In the genomic region with DNA sequence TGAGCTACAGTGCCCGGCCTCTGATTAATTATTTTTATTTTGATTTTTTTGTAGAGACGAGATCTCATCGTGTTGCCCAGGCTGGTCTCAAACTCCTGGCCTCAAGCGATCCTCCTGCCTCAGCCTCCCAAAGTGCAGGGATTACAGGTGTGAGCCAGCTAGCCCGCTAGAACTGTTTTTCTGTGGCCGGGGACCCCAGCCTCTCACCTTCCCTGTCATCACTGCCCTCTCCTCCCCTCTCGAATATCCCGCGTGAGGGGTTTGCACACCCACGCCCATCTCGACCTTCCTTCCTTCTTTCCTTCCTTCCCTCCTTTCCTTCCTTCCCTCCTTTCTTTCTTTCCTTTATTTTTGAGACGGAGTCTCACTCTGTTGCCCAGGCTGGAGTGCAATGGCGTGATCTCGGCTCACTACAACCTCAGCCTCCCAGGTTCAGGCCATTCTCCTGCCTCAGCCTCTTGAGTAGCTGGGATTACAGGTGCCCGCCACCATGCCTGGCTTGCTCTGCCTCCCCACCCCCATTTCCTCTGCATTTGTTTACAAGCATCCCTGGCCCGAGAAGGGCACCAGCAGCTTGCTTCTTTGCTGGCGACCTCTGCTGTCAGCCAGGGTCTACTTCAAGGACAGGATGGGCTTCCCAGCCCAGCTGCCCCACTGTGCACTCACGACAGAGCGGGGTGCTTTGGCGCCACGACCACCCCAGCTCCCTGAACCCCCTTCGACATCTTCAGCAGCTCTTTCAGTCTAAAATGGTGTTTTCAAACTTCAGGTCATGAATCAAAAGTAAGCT, we compare ENCODE assay signal across 9 cellular contexts. TPM values are rescaled to one million over a fixed set of nuclear protein-coding genes. Genes with fewer than 3 reads are reported as not detected.
DNase-seq lines count a peak whose midpoint lies in the region; ATAC-seq, FAIRE-seq and TF ChIP-seq lines count a peak whose summit lies in the region.
"Had no signal": no experiment of that assay in that cellular context is flagged by ENCODE, and none has a peak within 500 bp of the region (broad histone marks: within the 10 kb centered on the region; RNA-seq: fewer than 3 reads in every experiment).

No MANE protein-coding gene starts in this region.

- H2BK20ac ChIP-seq in H9 (ENCODE audit: low read depth, low read length, poor library complexity, severe bottlenecking) = no peak overlapping the region

- no peak overlapping the region for H4K5ac ChIP-seq in H9 (ENCODE audit: insufficient read length, low read depth, low read length)

- H3K36me3 ChIP-seq in SK-N-SH (replicated peaks in 1 of 2; ENCODE audit: control insufficient read depth in 1 of 2, insufficient read depth in 2 of 2, low read length in 1 of 2) (no peaks in the 10 kb centered on the region), kidney epithelial cell (ENCODE audit: control insufficient read depth, insufficient read depth, low read length) (no peaks in the 10 kb centered on the region), esophagus muscularis mucosa (no peaks in the 10 kb centered on the region)

- no peak overlapping the region for H3T11ph ChIP-seq in H9 (ENCODE audit: low read length)

- POLR2A ChIA-PET in SK-N-SH (lab: Yijun Ruan, JAX) = no interaction called here

- H3K4me1 Mint-ChIP-seq in H9 = peaks cover 9 to 18% of the 10 kb centered on the region in 2 experiments

- no peaks in the 10 kb centered on the region for H3K36me3 Mint-ChIP-seq in H9 (ENCODE audit: insufficient read depth in 1 of 3, low read depth in 3 of 3)

- no peaks in the 10 kb centered on the region for H4K20me1 ChIP-seq in H9 (ENCODE audit: control insufficient read depth, insufficient read depth, insufficient read length)
- no peaks in the 10 kb centered on the region for H4K20me1 ChIP-seq in SK-N-SH (ENCODE audit: insufficient read depth)

- H2BK5ac ChIP-seq in H9 (ENCODE audit: insufficient read length, low read length) = no peak overlapping the region

- peaks cover 2% of the 10 kb centered on the region for H3K27me3 Mint-ChIP-seq in H9 (ENCODE audit: low read depth)

- no CpG with 5 or more reads among the region's 22 CpGs for WGBS in H9 (ENCODE audit: extremely low coverage, insufficient read length, low lambda C conversion rate)
- WGBS in SK-N-SH (ENCODE audit: low lambda C conversion rate) = 77% methylated on average over 22 of the region's 22 CpGs
- 84% methylated on average over 18 of the region's 22 CpGs for WGBS in esophagus muscularis mucosa

- H3F3A ChIP-seq in SK-N-SH (replicated peaks; ENCODE audit: insufficient read depth) = peaks cover 20% of the 10 kb centered on the region

- TF ChIP-seq EP300 in SK-N-SH (IDR thresholded peaks at IDR 0.05; ENCODE audit: borderline replicate concordance in 1 of 2, low read depth in 1 of 2, low read length in 1 of 2) (no peak), esophagus muscularis mucosa (IDR thresholded peaks at IDR 0.05) (no peak)

- H3K27me3 ChIP-seq in H9 (ENCODE audit: insufficient read depth, low read length) = no peaks in the 10 kb centered on the region
- no peaks in the 10 kb centered on the region for H3K27me3 ChIP-seq in SK-N-SH (ENCODE audit: insufficient read depth)
- peaks cover 6% of the 10 kb centered on the region for H3K27me3 ChIP-seq in kidney epithelial cell (ENCODE audit: control insufficient read depth, insufficient read depth, low read length)
- H3K27me3 ChIP-seq in esophagus muscularis mucosa = no peaks in the 10 kb centered on the region

- no peak for DNase-seq in D721Med (ENCODE audit: insufficient read length, low spot score)
- DNase-seq in H9 = peak; percentile 89
- no peak for DNase-seq in SK-N-SH
- no peak for DNase-seq in kidney epithelial cell (ENCODE audit: low read depth)
- DNase-seq in esophagus muscularis mucosa (ENCODE audit: extremely low spot score) = no peak
- no peak for DNase-seq in NCI-H2081 (lab: John Stamatoyannopoulos, UW)
- DNase-seq in left ventricle myocardium superior = no peak
- DNase-seq: T1000 had no signal

- H3K4me2 ChIP-seq in H9 (ENCODE audit: insufficient read depth, insufficient read length, low read length) = no peak overlapping the region
- no peak overlapping the region for H3K4me2 ChIP-seq in SK-N-SH

- H3K9me3 ChIP-seq in H9 (ENCODE audit: control insufficient read depth, low read depth, low read length) = no peaks in the 10 kb centered on the region
- H3K9me3 ChIP-seq in SK-N-SH = no peaks in the 10 kb centered on the region
- H3K9me3 ChIP-seq in esophagus muscularis mucosa = no peaks in the 10 kb centered on the region

- H3K79me2 ChIP-seq in H9 (ENCODE audit: insufficient read depth, low read length) (no peaks in the 10 kb centered on the region), SK-N-SH (ENCODE audit: insufficient read depth) (no peaks in the 10 kb centered on the region)

- H3K18ac ChIP-seq in H9 (ENCODE audit: insufficient read length, low read depth, low read length) = no peak overlapping the region

- no peak overlapping the region for H3K27ac ChIP-seq in H9 (ENCODE audit: insufficient read length, low read depth, low read length)
- no peak overlapping the region for H3K27ac ChIP-seq in SK-N-SH (ENCODE audit: low read depth in 2 of 2, low read length in 1 of 2)
- H3K27ac ChIP-seq in esophagus muscularis mucosa (replicated peaks in 1 of 4) = no peak overlapping the region

- no peak overlapping the region for H3K14ac ChIP-seq in H9 (ENCODE audit: insufficient read depth, low read length)

- H3K79me1 ChIP-seq in H9 (ENCODE audit: insufficient read depth, low read depth, low read length, poor library complexity, severe bottlenecking) = no peaks in the 10 kb centered on the region

- H3K9ac ChIP-seq in H9 (ENCODE audit: extremely low read depth, insufficient read length, low read length) (no peak overlapping the region), SK-N-SH (no peak overlapping the region)

- no peak overlapping the region for H3K23ac ChIP-seq in H9 (ENCODE audit: insufficient read length, low read depth, low read length)

- H3K4me1 ChIP-seq in H9 (ENCODE audit: insufficient read depth, low read length) (no peaks in the 10 kb centered on the region; the same call in 1 of the 2 replicates), SK-N-SH (ENCODE audit: control insufficient read depth in 1 of 2, insufficient read depth in 2 of 2, low read depth in 1 of 2, low read length in 1 of 2) (peaks cover 3 to 7% of the 10 kb centered on the region in 2 experiments; a peak in 2 of 4 replicates), esophagus muscularis mucosa (peaks cover 0 to 19% (median 6%) of the 10 kb centered on the region in 4 donors)

- H3K23me2 ChIP-seq in H9 (ENCODE audit: insufficient read length, low read depth, low read length, poor library complexity, severe bottlenecking) = peaks cover 2% of the 10 kb centered on the region

- intact Hi-C loops in esophagus muscularis mucosa (cut with DNase I) = loop anchor here (10.0 kb wide), 1 partner anchor 142 kb away; no protein-coding TSS in a partner anchor
- intact Hi-C loops in left ventricle myocardium superior (cut with micrococcal nuclease) = no loop called here

- H2AFZ ChIP-seq in H9 (ENCODE audit: low read length) (no peak overlapping the region), SK-N-SH (ENCODE audit: low read depth) (no peak overlapping the region)

- H2BK120ac ChIP-seq in H9 (ENCODE audit: low read depth, low read length, poor library complexity, severe bottlenecking) = no peak overlapping the region

- no peak overlapping the region for H2BK12ac ChIP-seq in H9 (ENCODE audit: insufficient read length, low read depth, low read length)

- TF ChIP-seq POLR2A in esophagus muscularis mucosa (IDR thresholded peaks at IDR 0.05; ENCODE audit: low read depth) = no peak

- H2BK15ac ChIP-seq in H9 (ENCODE audit: low read depth, low read length) = no peak overlapping the region

- no peaks in the 10 kb centered on the region; a peak in 2 of 5 replicates for H3K9me3 Mint-ChIP-seq in H9

- peak overlapping the region; percentile 36 to 92 (median 42); a peak in 4 of 7 replicates for H3K27ac Mint-ChIP-seq in H9

- H4K91ac ChIP-seq in H9 (ENCODE audit: insufficient read length, low read depth, low read length) = no peak overlapping the region

- peak; percentile 37 for TF ChIP-seq CTCF in D721Med (IDR thresholded peaks at IDR 0.05; ENCODE audit: insufficient read depth, missing control alignments)
- TF ChIP-seq CTCF in H9 (conservative IDR thresholded peaks at IDR 0.05) = peak; percentile 72
- TF ChIP-seq CTCF in SK-N-SH (IDR thresholded peaks at IDR 0.05) = peak; percentile 32; the same call in 1 of the 2 replicates
- peak; percentile 31 for TF ChIP-seq CTCF in kidney epithelial cell (IDR thresholded peaks at IDR 0.05; ENCODE audit: insufficient read depth, low read length, poor library complexity, severe bottlenecking)
- TF ChIP-seq CTCF in esophagus muscularis mucosa (IDR thresholded peaks at IDR 0.05) = no peak

- CTCF ChIA-PET in SK-N-SH (lab: Yijun Ruan, JAX) = interaction anchor here (0.8 to 4.9 kb wide), 11 partner anchors 9 to 332 kb away, joined by 3 to 66 read pairs (median 4); no protein-coding TSS in a partner anchor

- no peak overlapping the region; a peak in 1 of 5 replicates for H3K4me3 Mint-ChIP-seq in H9

- H3K9me2 ChIP-seq in SK-N-SH = no peaks in the 10 kb centered on the region

- H4K8ac ChIP-seq in H9 (replicated peaks; ENCODE audit: insufficient read length, low read depth, low read length) = no peak overlapping the region

- H2AK5ac ChIP-seq in H9 (ENCODE audit: insufficient read length, low read length) = no peak overlapping the region

- no peak overlapping the region for H3K4ac ChIP-seq in H9 (ENCODE audit: low read depth, low read length)

- no peak for FAIRE-seq in D721Med (lab: Jason Lieb, UNC)

- TF ChIP-seq RAD21 in SK-N-SH (IDR thresholded peaks at IDR 0.05; ENCODE audit: low read length) = peak; percentile 52

- H3K56ac ChIP-seq in H9 (ENCODE audit: insufficient read length, low read depth, low read length) = no peak overlapping the region

- H3K4me3 ChIP-seq in SK-N-SH (ENCODE audit: low read depth in 2 of 2, low read length in 1 of 2) (no peak overlapping the region; a peak in 1 of 4 replicates), kidney epithelial cell (ENCODE audit: low read depth, low read length) (no peak overlapping the region), esophagus muscularis mucosa (no peak overlapping the region)

- no peak for ATAC-seq in left ventricle myocardium superior
- no peak for ATAC-seq in HG03565 (IDR thresholded peaks at IDR 0.05; ENCODE audit: unreplicated experiment)

RNA-seq across cellular contexts. Expression of gene TRAF3, which starts 4.3 kb away (rescaled TPM):
- 9.6 TPM in 2 replicates for total RNA-seq in H9 (2021)
- polyA plus RNA-seq in SK-N-SH (2012; rRNA removed) = 16.5 and 17.9 TPM in 2 replicates
- 14.6 and 16.4 TPM in 2 replicates for polyA plus RNA-seq in SK-N-SH (2012; cell fraction: cytosol; rRNA removed)
- polyA plus RNA-seq in SK-N-SH (2012; cell fraction: nucleus; rRNA removed) = 21.0 and 31.9 TPM in 2 replicates
- total RNA-seq in kidney epithelial cell = 32.3 and 34.6 TPM in 2 replicates
- 10 to 100 TPM in 3 of 4 donors, 1 to 10 TPM in 1; 9.6 to 19.1 (median 17.5) TPM for total RNA-seq in esophagus muscularis mucosa
- total RNA-seq in left ventricle myocardium superior = 11.6 TPM

Comparison
In these comparisons a context has a peak if more than half of its experiments do, and no peak if none do; other contexts are left out.
1. CTCF ChIP-seq: peak in D721Med (single experiment), H9 (single experiment), SK-N-SH (single experiment) and kidney epithelial cell (single experiment); none in esophagus muscularis mucosa (0 of 3).